Comparison of ENCODE assay signal across 8 cellular contexts in the genomic region with DNA sequence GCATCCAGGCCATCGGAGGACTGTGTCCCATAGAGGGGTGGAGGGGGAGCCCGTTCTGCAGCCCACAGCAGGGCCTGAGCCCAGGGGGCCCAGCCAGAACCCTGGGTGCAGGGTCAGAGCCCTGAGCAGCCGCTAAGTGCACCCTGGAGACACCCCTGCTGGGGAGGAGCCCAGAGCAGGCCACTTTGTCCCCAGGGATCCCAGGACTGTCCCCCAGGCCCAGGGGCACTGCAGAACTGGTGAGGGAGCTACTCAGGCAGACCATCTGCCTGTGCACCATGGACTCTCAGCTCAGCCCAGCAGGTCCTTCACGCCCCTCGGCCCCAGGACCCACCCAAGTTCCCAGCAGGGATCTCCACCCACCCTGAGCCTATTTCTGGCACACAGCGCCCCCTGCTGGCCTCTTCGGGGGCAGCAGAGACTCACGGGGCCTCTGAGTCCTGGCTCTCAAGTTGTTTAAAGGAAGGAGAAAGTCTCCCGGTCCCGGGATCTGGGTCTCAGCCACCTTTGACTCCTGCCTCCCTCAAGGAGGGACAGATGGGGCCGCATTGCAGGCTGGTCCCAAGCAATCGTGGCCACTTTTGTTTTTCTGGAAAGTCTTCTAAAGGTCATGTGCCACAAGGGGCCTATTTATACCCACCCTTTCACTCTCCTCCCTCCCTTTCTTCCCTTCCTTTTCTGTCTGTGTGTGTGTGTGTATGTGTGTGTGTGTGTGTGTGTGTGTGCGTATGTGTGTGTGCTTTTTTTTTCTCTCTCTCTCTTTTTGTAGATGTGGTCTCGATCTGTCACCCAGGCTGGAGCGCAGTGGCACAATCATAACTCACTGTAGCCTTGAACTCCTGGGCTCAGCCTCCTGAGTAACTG.
DNase-seq lines count a peak whose midpoint lies in the region; ATAC-seq, FAIRE-seq and TF ChIP-seq lines count a peak whose summit lies in the region.

No MANE protein-coding gene starts in this region.

- no peak overlapping the region for H3K4ac ChIP-seq in IMR-90 (ENCODE audit: low read depth, low read length)

- H2AK9ac ChIP-seq in IMR-90 (replicated peaks; ENCODE audit: low read depth, low read length, poor library complexity): peak overlapping the region; percentile 53

- no peak overlapping the region for H3K18ac ChIP-seq in IMR-90 (ENCODE audit: low read depth, low read length)

- H3K9ac ChIP-seq in IMR-90 (ENCODE audit: low read depth, low read length) (peak overlapping the region; percentile 57; the same call in 1 of the 2 replicates), GM12878 (ENCODE audit: control insufficient read depth, insufficient read depth, low read length) (no peak overlapping the region)

- H3K27ac ChIP-seq in IMR-90 (ENCODE audit: insufficient read depth, low read length) (no peak overlapping the region), GM12878 (ENCODE audit: control insufficient read depth, insufficient read depth) (no peak overlapping the region)

- peak overlapping the region; percentile 83 for H2AFZ ChIP-seq in IMR-90 (replicated peaks; ENCODE audit: low read length, poor library complexity)
- H2AFZ ChIP-seq in GM12878 (ENCODE audit: control insufficient read depth, low read depth, low read length): no peak overlapping the region

- H2BK120ac ChIP-seq in IMR-90 (ENCODE audit: low read depth, low read length): no peak overlapping the region

- DNase-seq in Caki2 (ENCODE audit: low read depth) (peak; percentile 61), IMR-90 (peak; percentile 37), T1000 (lab: John Stamatoyannopoulos, UW) (peak; percentile 32), GM12878 (ENCODE audit: low read depth, low spot score) (no peak), islet precursor cell (peak; percentile 89)
- peak; percentile 53 for DNase-seq in stimulated activated CD4-positive, alpha-beta T cell treated with anti-CD3 and anti-CD28 coated beads, Interleukin-1b, Interleukin-23, amount 100 ng/mL, for 48 hours

- no peak for TF ChIP-seq EP300 in GM12878 (IDR thresholded peaks at IDR 0.05; ENCODE audit: borderline replicate concordance in 1 of 2, control insufficient read depth in 1 of 2, low read depth in 2 of 2, low read length in 2 of 2)

- H3K56ac ChIP-seq in IMR-90 (ENCODE audit: extremely low read depth, insufficient read depth, low read length): no peak overlapping the region

- no peak overlapping the region for H4K5ac ChIP-seq in IMR-90 (ENCODE audit: low read depth, low read length)

- H3K14ac ChIP-seq in IMR-90 (replicated peaks; ENCODE audit: low read depth, low read length): no peak overlapping the region

- BruUV-seq in IMR-90 (replicated peaks; lab: Mats Ljungman, UMichigan) (no TSS peak), GM12878 (replicated peaks; lab: Mats Ljungman, UMichigan) (no TSS peak)

- H3K79me2 ChIP-seq in GM12878 (ENCODE audit: control insufficient read depth, insufficient read depth, low read length): no peaks in the 10 kb centered on the region

- H2BK15ac ChIP-seq in IMR-90 (ENCODE audit: low read depth, low read length): no peak overlapping the region

- H3K4me3 ChIP-seq in IMR-90 (ENCODE audit: insufficient read depth, low read depth, low read length) (no peak overlapping the region), GM12878 (no peak overlapping the region)

- H3K79me1 ChIP-seq in IMR-90 (ENCODE audit: low read depth in 1 of 2, low read length in 2 of 2): no peaks in the 10 kb centered on the region

- peak; percentile 86 for ATAC-seq in IMR-90 (ENCODE audit: low read depth)
- ATAC-seq in GM12878: peak; percentile 83
- ATAC-seq in GM18517 (IDR thresholded peaks at IDR 0.05; ENCODE audit: unreplicated experiment): no peak
- no peak for ATAC-seq in HG03354 (IDR thresholded peaks at IDR 0.05; ENCODE audit: poor library complexity, severe bottlenecking, unreplicated experiment)

- H3K36me3 ChIP-seq in IMR-90 (ENCODE audit: control insufficient read depth, insufficient read depth, low read length): no peaks in the 10 kb centered on the region
- H3K36me3 ChIP-seq in GM12878 (ENCODE audit: control insufficient read depth in 2 of 2, insufficient read depth in 2 of 2, low read length in 1 of 2): no peaks in the 10 kb centered on the region

- no peaks in the 10 kb centered on the region for H3K9me1 ChIP-seq in IMR-90 (ENCODE audit: insufficient read depth, low read length)

- dilution Hi-C loops in IMR-90 (cut with HindIII; ENCODE audit: low sequenced_read_pairs, unreplicated experiment): no loop called here

- H4K91ac ChIP-seq in IMR-90 (ENCODE audit: insufficient read depth, low read depth, low read length): peak overlapping the region; percentile 51; the same call in 1 of the 2 replicates

- intact Hi-C loops in IMR-90 (cut with micrococcal nuclease): loop anchor here (1.0 to 5.0 kb wide), 2 partner anchors 177 to 217 kb away; a partner anchor contains a TSS
- intact Hi-C loops in GM12878 (cut with micrococcal nuclease; ENCODE audit: unreplicated experiment): loop anchor here (2.0 kb wide), 1 partner anchor 174 kb away; no protein-coding TSS in a partner anchor

- H2BK5ac ChIP-seq in IMR-90 (ENCODE audit: low read depth, low read length, poor library complexity, severe bottlenecking): no peak overlapping the region

- peaks cover 5% of the 10 kb centered on the region for H3K9me3 ChIP-seq in IMR-90 (ENCODE audit: control insufficient read depth, insufficient read depth, low read length)
- no peaks in the 10 kb centered on the region for H3K9me3 ChIP-seq in GM12878 (replicated peaks; ENCODE audit: control insufficient read depth, insufficient read depth, low read length)

- peak; percentile 76 for TF ChIP-seq CTCF in IMR-90 (conservative IDR thresholded peaks at IDR 0.05; ENCODE audit: low read depth, low read length)
- peak; percentile 77 to 86 (median 82) for TF ChIP-seq CTCF in GM12878 (IDR thresholded peaks at IDR 0.05 in 2 of 3, conservative IDR thresholded peaks at IDR 0.05 in 1 of 3; ENCODE audit: control insufficient read depth in 2 of 3, extremely low read depth in 1 of 3, insufficient read depth in 1 of 3, low read depth in 3 of 3, low read length in 3 of 3)

- 25% methylated on average over 1 of the region's 15 CpGs; no CpG with 5 or more reads in 1 of the 2 experiments for WGBS in IMR-90 (ENCODE audit: extremely low coverage in 2 of 2, insufficient read length in 1 of 2), 2 experiments
- WGBS in GM12878 (ENCODE audit: insufficient coverage, insufficient replicate concordance, low lambda C conversion rate, missing lambda C conversion rate): 14% methylated on average over 14 of the region's 15 CpGs

- H2AK5ac ChIP-seq in IMR-90 (ENCODE audit: low read depth, low read length): peak overlapping the region; percentile 7; the same call in 1 of the 2 replicates

- H3K4me1 ChIP-seq in IMR-90 (ENCODE audit: control insufficient read depth, insufficient read depth, low read length) (peaks cover 12% of the 10 kb centered on the region; the same call in 1 of the 2 replicates), GM12878 (ENCODE audit: control insufficient read depth, insufficient read depth, low read length) (no peaks in the 10 kb centered on the region)

- no peak overlapping the region for H2BK20ac ChIP-seq in IMR-90 (ENCODE audit: low read depth, low read length)

- TF ChIP-seq RAD21 in IMR-90 (IDR thresholded peaks at IDR 0.05; ENCODE audit: low read length) (peak; percentile 74), GM12878 (IDR thresholded peaks at IDR 0.05; ENCODE audit: insufficient read depth, low read depth, low read length) (peak; percentile 69)

- SMC1A ChIA-PET in GM12878 (lab: Charles Lee; ENCODE audit: uncharacterized antibody, unreplicated experiment): no interaction called here

- in situ Hi-C loops in Caki2 (cut with HindIII; ENCODE audit: low pct_unique_long_range_greater_than_20kb, low sequenced_read_pairs) (no loop called here), IMR-90 (cut with MboI; ENCODE audit: low sequenced_read_pairs) (no loop called here), GM12878 (cut with MboI) (no loop called here)

- CTCF ChIA-PET in IMR-90 (lab: Yijun Ruan, JAX) (interaction anchor here (0.6 to 1.1 kb wide), 2 partner anchors 11 to 285 kb away, joined by 3 to 4 read pairs; no protein-coding TSS in a partner anchor), GM12878 (lab: Yijun Ruan, JAX) (interaction anchor here (0.6 to 0.7 kb wide), 2 partner anchors 244 to 729 kb away, joined by 3 to 4 read pairs; no protein-coding TSS in a partner anchor)

- H3K4me2 ChIP-seq in IMR-90 (ENCODE audit: low read depth, low read length): no peak overlapping the region; the same call in 1 of the 2 replicates
- H3K4me2 ChIP-seq in GM12878 (ENCODE audit: control insufficient read depth, insufficient read depth): no peak overlapping the region

- POLR2A ChIA-PET in IMR-90 (lab: Charles Lee; ENCODE audit: unreplicated experiment): no interaction called here
- POLR2A ChIA-PET in GM12878 (lab: Charles Lee): no interaction called here

- H4K8ac ChIP-seq in IMR-90 (ENCODE audit: low read depth in 2 of 2, low read length in 2 of 2): peak overlapping the region in 1 of 2 experiments; percentile 47; a peak in 1 of 4 replicates

- H3K27me3 ChIP-seq in IMR-90 (ENCODE audit: control insufficient read depth, insufficient read depth, low read length) (no peaks in the 10 kb centered on the region; the same call in 1 of the 2 replicates), GM12878 (replicated peaks in 1 of 2; ENCODE audit: control insufficient read depth in 2 of 2, insufficient read depth in 2 of 2, low read length in 1 of 2) (no peaks in the 10 kb centered on the region)

- TF ChIP-seq POLR2A in IMR-90 (IDR thresholded peaks at IDR 0.05; ENCODE audit: low read depth, low read length) (no peak), GM12878 (IDR thresholded peaks at IDR 0.05; ENCODE audit: low read depth, low read length) (no peak)

- no peak for FAIRE-seq in GM12878 (lab: Jason Lieb, UNC)

- no peaks in the 10 kb centered on the region for H4K20me1 ChIP-seq in IMR-90 (ENCODE audit: insufficient read depth, low read length)
- H4K20me1 ChIP-seq in GM12878 (ENCODE audit: control insufficient read depth, insufficient read depth): no peaks in the 10 kb centered on the region

- no peak overlapping the region for H3K23ac ChIP-seq in IMR-90 (ENCODE audit: low read depth, low read length)

- RAD21 ChIA-PET in GM12878 (lab: Charles Lee; ENCODE audit: unreplicated experiment): no interaction called here

TF ChIP-seq in GM12878, 131 proteins besides CTCF, POLR2A, EP300 and RAD21:
- TF ChIP-seq, protein P1, sequence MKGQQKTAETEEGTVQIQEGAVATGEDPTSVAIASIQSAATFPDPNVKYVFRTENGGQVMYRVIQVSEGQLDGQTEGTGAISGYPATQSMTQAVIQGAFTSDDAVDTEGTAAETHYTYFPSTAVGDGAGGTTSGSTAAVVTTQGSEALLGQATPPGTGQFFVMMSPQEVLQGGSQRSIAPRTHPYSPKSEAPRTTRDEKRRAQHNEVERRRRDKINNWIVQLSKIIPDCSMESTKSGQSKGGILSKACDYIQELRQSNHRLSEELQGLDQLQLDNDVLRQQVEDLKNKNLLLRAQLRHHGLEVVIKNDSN (IDR thresholded peaks at IDR 0.05; ENCODE audit: borderline replicate concordance, extremely low read length, insufficient read depth, low read depth, low read length): no peak
- peak; percentile 25; the same call in 1 of the 2 replicates for TF ChIP-seq SMC3 (IDR thresholded peaks at IDR 0.05; ENCODE audit: borderline replicate concordance, low read length)
- peak; percentile 43 for TF ChIP-seq MEF2B (IDR thresholded peaks at IDR 0.05; ENCODE audit: partially characterized antibody, poor library complexity, severe bottlenecking)

Comparison
In these comparisons a context has a peak if more than half of its experiments do, and no peak if none do; other contexts are left out.
1. ATAC-seq: peak in IMR-90 (single experiment) and GM12878 (single experiment); none in GM18517 (single experiment) and HG03354 (single experiment).